Comparison of ENCODE assay signal across 7 cellular contexts in the genomic region with DNA sequence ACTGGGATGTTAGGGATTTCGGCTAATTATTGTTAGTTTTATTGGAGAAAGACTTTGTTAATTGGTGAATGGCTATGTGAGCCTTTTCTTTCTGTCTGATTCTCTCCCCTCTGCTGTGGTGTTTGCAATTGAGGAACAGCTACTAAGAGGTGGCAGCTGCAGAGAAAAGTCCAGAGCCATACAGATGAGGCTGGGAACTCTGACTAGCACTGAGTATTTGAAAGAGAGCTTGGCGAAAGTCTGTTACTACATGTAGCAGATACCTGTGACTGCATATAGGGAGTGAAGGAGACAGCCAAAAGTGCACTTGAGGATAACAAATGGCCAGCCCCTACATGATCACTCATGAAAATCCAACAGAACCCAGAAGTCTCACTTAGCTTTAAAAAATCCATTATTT. TPM values are rescaled to one million over a fixed set of nuclear protein-coding genes. Genes with fewer than 3 reads are reported as not detected.
"Had no signal": no experiment of that assay in that cellular context is flagged by ENCODE, and none has a peak within 500 bp of the region (broad histone marks: within the 10 kb centered on the region; RNA-seq: fewer than 3 reads in every experiment).

No MANE protein-coding gene starts in this region.

- H2AFZ ChIP-seq: GM23248 had no signal

- H3K27ac ChIP-seq: GM23248 had no signal

- H3K9me3 Mint-ChIP-seq: H9 had no signal

- H3K9ac ChIP-seq: GM23248 had no signal

- H3K27ac Mint-ChIP-seq: H9 had no signal

- H3K4me3 Mint-ChIP-seq: H9 had no signal

- H3K4me3 ChIP-seq: GM23248, K562 had no signal

- DNase-seq: GM23248, H9, HCEC 1CT, IMR-90 had no signal

- ATAC-seq: K562 had no signal

RNA-seq across cellular contexts. Expression of a gene that starts 44.3 kb away (rescaled TPM):
- total RNA-seq: H1, H9, HT-29 had no signal
- polyA plus RNA-seq: H1 had no signal
